Comparison of ENCODE assay signal across 8 cellular contexts in genomic region chr2:175662335-175662734, GRCh38.
"Had no signal": no experiment of that assay in that cellular context is flagged by ENCODE, and none has a peak within 500 bp of the region (broad histone marks: within the 10 kb centered on the region; RNA-seq: fewer than 3 reads in every experiment).

No MANE protein-coding gene starts in this region.

- ATAC-seq: GM12878 had no signal

- FAIRE-seq: G401.6, GM12878, GM12891, GM12892, GM18507, GM19239 had no signal

- H3K4me3 ChIP-seq: GM12878 had no signal

- DNase-seq: GDM1, GF-D8 had no signal
